In genomic region chr4:20589436-20589835, GRCh38 we compare ENCODE assay signal across 17 cellular contexts.
"Had no signal": no experiment of that assay in that cellular context is flagged by ENCODE, and none has a peak within 500 bp of the region (broad histone marks: within the 10 kb centered on the region; RNA-seq: fewer than 3 reads in every experiment).

No MANE protein-coding gene starts in this region.

- H3K9me3 Mint-ChIP-seq: activated naive CD4-positive, alpha-beta T cell treated with anti-CD3 and anti-CD28 coated beads, Interleukin-2, amount 10 ng/mL, durations not matched to agents 7 days and 5 days; nephron; stimulated activated naive CD8-positive, alpha-beta T cell treated with anti-CD3 and anti-CD28 coated beads, Interleukin-15, Interleukin-2, amounts not matched to agents 100 ng/mL and 50 ng/mL, for 24 hours; T-cell had no signal

- H3K36me3 Mint-ChIP-seq: activated naive CD4-positive, alpha-beta T cell treated with anti-CD3 and anti-CD28 coated beads, Interleukin-2, amount 10 ng/mL, durations not matched to agents 7 days and 5 days; immature natural killer cell; T-cell had no signal

- H3K4me3 ChIP-seq: cardiac muscle cell, lower lobe of right lung, right atrium auricular region, smooth muscle cell, upper lobe of left lung had no signal

- H3K27me3 Mint-ChIP-seq: activated naive CD4-positive, alpha-beta T cell treated with anti-CD3 and anti-CD28 coated beads, Interleukin-2, amount 10 ng/mL, durations not matched to agents 7 days and 5 days; progenitor cell of endocrine pancreas; stimulated activated naive CD8-positive, alpha-beta T cell treated with anti-CD3 and anti-CD28 coated beads, Interleukin-15, Interleukin-2, amounts not matched to agents 100 ng/mL and 50 ng/mL, for 24 hours; T-cell had no signal

- H3K4me1 Mint-ChIP-seq: activated naive CD4-positive, alpha-beta T cell treated with anti-CD3 and anti-CD28 coated beads, Interleukin-2, amount 10 ng/mL, durations not matched to agents 7 days and 5 days; immature natural killer cell; T-cell had no signal

- H3K27ac ChIP-seq: cardiac muscle cell, lower lobe of right lung, right atrium auricular region, upper lobe of left lung had no signal

- H3K36me3 ChIP-seq: lower lobe of right lung, right atrium auricular region, upper lobe of left lung had no signal

- H3K27me3 ChIP-seq: cardiac muscle cell, right atrium auricular region, upper lobe of left lung had no signal

- H3K4me3 Mint-ChIP-seq: activated naive CD4-positive, alpha-beta T cell treated with anti-CD3 and anti-CD28 coated beads, Interleukin-2, amount 10 ng/mL, durations not matched to agents 7 days and 5 days; immature natural killer cell; nephron; stimulated activated naive CD8-positive, alpha-beta T cell treated with anti-CD3 and anti-CD28 coated beads, Interleukin-15, Interleukin-2, amounts not matched to agents 100 ng/mL and 50 ng/mL, for 24 hours; T-cell had no signal

- H3K4me1 ChIP-seq: lower lobe of right lung, right atrium auricular region, upper lobe of left lung had no signal

- DNase-seq: activated CD4-positive, alpha-beta T cell treated with anti-CD3 and anti-CD28 coated beads, Interleukin-2, amount 50 U/mL, for 4 hours; activated CD4-positive, CD25-positive, alpha-beta regulatory T cell treated with anti-CD3 and anti-CD28 coated beads, Interleukin-2, amount 50 U/mL, for 72 hours; activated naive CD4-positive, alpha-beta T cell treated with anti-CD3 and anti-CD28 coated beads, Interleukin-2, amount 10 ng/mL, durations not matched to agents 7 days and 5 days; activated T-cell treated with anti-CD3 and anti-CD28 coated beads, Interleukin-2, amount 50 U/mL, for 1 hour; hippocampal formation; immature natural killer cell; lower lobe of right lung; occipital lobe; T-cell; T-helper 9 cell had no signal

- H3K4me2 ChIP-seq: smooth muscle cell had no signal

- H3K27ac Mint-ChIP-seq: activated naive CD4-positive, alpha-beta T cell treated with anti-CD3 and anti-CD28 coated beads, Interleukin-2, amount 10 ng/mL, durations not matched to agents 7 days and 5 days; immature natural killer cell; nephron; progenitor cell of endocrine pancreas; stimulated activated naive CD8-positive, alpha-beta T cell treated with anti-CD3 and anti-CD28 coated beads, Interleukin-15, Interleukin-2, amounts not matched to agents 100 ng/mL and 50 ng/mL, for 24 hours; T-cell had no signal

- H3K9me3 ChIP-seq: lower lobe of right lung, right atrium auricular region, upper lobe of left lung had no signal
